Comparison of ENCODE assay signal across 9 cellular contexts in genomic region chr6:13012977-13013680, GRCh38.
DNase-seq lines count a peak whose midpoint lies in the region; ATAC-seq, FAIRE-seq and TF ChIP-seq lines count a peak whose summit lies in the region.
"Had no signal": no experiment of that assay in that cellular context is flagged by ENCODE, and none has a peak within 500 bp of the region (broad histone marks: within the 10 kb centered on the region; RNA-seq: fewer than 3 reads in every experiment).

No MANE protein-coding gene starts in this region.

- no peak overlapping the region for H3K9ac ChIP-seq in kidney (ENCODE audit: low read length in 2 of 2)

- H3K36me3 Mint-ChIP-seq in stimulated activated naive B cell treated with anti-CD40 and anti-IgM and Interleukin-4, amounts not matched to agents 10 μg/mL and 1 μg/mL and 100 μg/mL, for 72 hours = no peaks in the 10 kb centered on the region

- H3K27ac Mint-ChIP-seq in stimulated activated naive B cell treated with anti-CD40 and anti-IgM and Interleukin-4, amounts not matched to agents 10 μg/mL and 1 μg/mL and 100 μg/mL, for 72 hours = no peak overlapping the region

- H3K4me1 ChIP-seq in ascending aorta (peaks cover 8 to 11% of the 10 kb centered on the region in 2 donors), kidney (ENCODE audit: control insufficient read depth in 1 of 2, insufficient read depth in 1 of 2, low read depth in 1 of 2, low read length in 2 of 2) (peaks cover 0 to 7% of the 10 kb centered on the region in 2 donors)

- peaks cover 5 to 15% of the 10 kb centered on the region in 2 donors for H3K4me1 Mint-ChIP-seq in stimulated activated naive B cell treated with anti-CD40 and anti-IgM and Interleukin-4, amounts not matched to agents 10 μg/mL and 1 μg/mL and 100 μg/mL, for 72 hours

- ATAC-seq in stimulated activated naive B cell treated with anti-CD40 and anti-IgM and Interleukin-4, amounts not matched to agents 10 μg/mL and 1 μg/mL and 100 μg/mL, for 72 hours (replicated peaks) = peak; percentile 42 to 54

- no peaks in the 10 kb centered on the region for H3K36me3 ChIP-seq in ascending aorta
- no peaks in the 10 kb centered on the region for H3K36me3 ChIP-seq in kidney (ENCODE audit: control insufficient read depth in 1 of 2, insufficient read depth in 2 of 2, low read length in 2 of 2)

- intact Hi-C loops in ascending aorta (cut with DNase I) (loop anchor here (5.0 kb wide), 1 partner anchor 101 kb away; no protein-coding TSS in a partner anchor), kidney (cut with DNase I) (no loop called here)

- peak overlapping the region; percentile 64 to 66 for H3K4me3 ChIP-seq in ascending aorta
- H3K4me3 ChIP-seq in kidney (ENCODE audit: low read length in 2 of 2) = peak overlapping the region; percentile 55 to 62

- H3K9me3 ChIP-seq in ascending aorta = no peaks in the 10 kb centered on the region
- no peaks in the 10 kb centered on the region for H3K9me3 ChIP-seq in kidney (ENCODE audit: control insufficient read depth in 1 of 2, low read length in 2 of 2)

- H3K27me3 Mint-ChIP-seq in stimulated activated naive B cell treated with anti-CD40 and anti-IgM and Interleukin-4, amounts not matched to agents 10 μg/mL and 1 μg/mL and 100 μg/mL, for 72 hours = peaks cover 37% of the 10 kb centered on the region in 2 donors

- peak; percentile 4 for DNase-seq in activated CD4-positive, alpha-beta T cell treated with anti-CD3 and anti-CD28 coated beads for 48 hours
- no peak for DNase-seq in activated CD4-positive, alpha-beta T cell treated with anti-CD3 and anti-CD28 coated beads for 1 hour
- DNase-seq in ascending aorta (ENCODE audit: low spot score in 2 of 2) = peak in 1 of 2 donors; percentile 77
- DNase-seq in kidney = peak; percentile 77
- peak; percentile 1 for DNase-seq in stimulated activated naive B cell treated with anti-CD40 and anti-IgM and Interleukin-4, amounts not matched to agents 10 μg/mL and 1 μg/mL and 100 μg/mL, for 72 hours
- no peak for DNase-seq in NCI-H510A (lab: John Stamatoyannopoulos, UW)
- DNase-seq in SKM-1 (lab: John Stamatoyannopoulos, UW; ENCODE audit: unreplicated experiment) = no peak
- no peak for DNase-seq in pons (ENCODE audit: low spot score)
- DNase-seq: DND-41 had no signal

- H3K27ac ChIP-seq in ascending aorta (peak overlapping the region; percentile 74 to 75), kidney (ENCODE audit: low read depth in 2 of 2, low read length in 2 of 2) (no peak overlapping the region)

- no peaks in the 10 kb centered on the region for H3K27me3 ChIP-seq in ascending aorta

- TF ChIP-seq CTCF in ascending aorta (IDR thresholded peaks at IDR 0.05) = no peak
- no peak for TF ChIP-seq CTCF in kidney (IDR thresholded peaks at IDR 0.05; ENCODE audit: borderline replicate concordance, extremely low read depth, insufficient read depth)

- no peak for FAIRE-seq in kidney (lab: Jason Lieb, UNC)

- H3K4me3 Mint-ChIP-seq in stimulated activated naive B cell treated with anti-CD40 and anti-IgM and Interleukin-4, amounts not matched to agents 10 μg/mL and 1 μg/mL and 100 μg/mL, for 72 hours = peak overlapping the region; percentile 86 to 90

- H3K9me3 Mint-ChIP-seq in stimulated activated naive B cell treated with anti-CD40 and anti-IgM and Interleukin-4, amounts not matched to agents 10 μg/mL and 1 μg/mL and 100 μg/mL, for 72 hours = no peaks in the 10 kb centered on the region

Comparison
In these comparisons a context has a peak if more than half of its experiments do, and no peak if none do; other contexts are left out.
1. DNase-seq: peak in activated CD4-positive, alpha-beta T cell treated with anti-CD3 and anti-CD28 coated beads for 48 hours (single experiment), kidney (single experiment) and stimulated activated naive B cell treated with anti-CD40 and anti-IgM and Interleukin-4, amounts not matched to agents 10 μg/mL and 1 μg/mL and 100 μg/mL, for 72 hours (single experiment); none in activated CD4-positive, alpha-beta T cell treated with anti-CD3 and anti-CD28 coated beads for 1 hour (single experiment), NCI-H510A (single experiment), SKM-1 (single experiment) and pons (single experiment).
2. H3K27ac ChIP-seq: peak in ascending aorta (2 of 2); none in kidney (0 of 2).